1 cellular context compared by ENCODE assay signal in genomic region chr1:56472860-56473259, GRCh38.
A peak's percentile ranks its signal among the peaks of the same experiment; 100 is the strongest.
TF ChIP-seq lines count a peak whose summit lies in the region.

No MANE protein-coding gene starts in this region.

TF ChIP-seq in GM12878, 131 proteins besides CTCF, POLR2A, EP300 and RAD21 (continued from another document):
- TF ChIP-seq BCLAF1 (IDR thresholded peaks at IDR 0.05) (no peak), ZNF217 (IDR thresholded peaks at IDR 0.05) (0 out of 2 replicates have a peak, but pooled peaks have one; percentile 37), ZNF687 (IDR thresholded peaks at IDR 0.05) (no peak), IKZF1 (conservative IDR thresholded peaks at IDR 0.05) (peak; percentile 89), ZNF274 (IDR thresholded peaks at IDR 0.05; ENCODE audit: insufficient read depth, insufficient read length) (no peak), MEF2B (IDR thresholded peaks at IDR 0.05; ENCODE audit: partially characterized antibody, poor library complexity, severe bottlenecking) (no peak), TCF7 (IDR thresholded peaks at IDR 0.05; ENCODE audit: borderline replicate concordance) (no peak), CBFB (IDR thresholded peaks at IDR 0.05; ENCODE audit: low read depth) (0 out of 2 replicates have a peak, but pooled peaks have one; percentile 26), EZH2 (IDR thresholded peaks at IDR 0.05; ENCODE audit: borderline replicate concordance, control insufficient read depth, low read depth, low read length) (no peak), RFX5 (IDR thresholded peaks at IDR 0.05; ENCODE audit: low read depth, low read length) (no peak), RELB (IDR thresholded peaks at IDR 0.05; ENCODE audit: low read depth) (peak; percentile 72; the same call in 1 of the 2 replicates), ZBTB11 (CRISPR knock-in tag; IDR thresholded peaks at IDR 0.05) (no peak), CHD4 (IDR thresholded peaks at IDR 0.05) (no peak), GABPA (IDR thresholded peaks at IDR 0.05; ENCODE audit: low read depth) (no peak), IKZF2 (IDR thresholded peaks at IDR 0.05) (peak; percentile 82 to 83; a peak in 3 of 4 replicates)
